23 cellular contexts compared by ENCODE assay signal in genomic region chr18:75129717-75130477, GRCh38.
A peak's percentile ranks its signal among the peaks of the same experiment; 100 is the strongest.
DNase-seq lines count a peak whose midpoint lies in the region; ATAC-seq, FAIRE-seq and TF ChIP-seq lines count a peak whose summit lies in the region.
"Had no signal": no experiment of that assay in that cellular context is flagged by ENCODE, and none has a peak within 500 bp of the region (broad histone marks: within the 10 kb centered on the region; RNA-seq: fewer than 3 reads in every experiment).

No MANE protein-coding gene starts in this region.

- DNase-seq in activated CD8-positive, alpha-beta memory T cell treated with anti-CD3 and anti-CD28 coated beads, Interleukin-2, amount 10 ng/mL, durations not matched to agents 7 days and 5 days = peak; percentile 2
- no peak for DNase-seq in activated CD8-positive, alpha-beta memory T cell treated with anti-CD3 and anti-CD28 coated beads for 24 hours
- DNase-seq in HTR-8/SVneo (ENCODE audit: insufficient read length, low spot score) (no peak), H1 (ENCODE audit: low read depth in 1 of 2, low spot score in 2 of 2) (peak in 1 of 2 experiments; percentile 17), spleen (peak; percentile 54), NCI-H2196 (lab: John Stamatoyannopoulos, UW; ENCODE audit: unreplicated experiment) (no peak), AG08395 (ENCODE audit: low spot score) (no peak), erythroblast (lab: John Stamatoyannopoulos, UW) (no peak)
- DNase-seq: DMS 273 treated with DMSO at 0.1 percent for 48 hours, KG1, NCI-H1105 treated with DMSO at 0.1 percent for 48 hours, NCI-H1694, NCI-H2107, NCI-H2227 treated with DMSO at 0.1 percent for 48 hours, NCI-H524, NCI-H82, PC-3, SIG-M5 had no signal

- H3K4me2 ChIP-seq in H1 (ENCODE audit: insufficient read depth in 1 of 2, low read depth in 2 of 2, low read length in 2 of 2) = no peak overlapping the region
- H3K4me2 ChIP-seq: GM23338 had no signal

- no peak overlapping the region for H3K9ac ChIP-seq in H1 (replicated peaks in 1 of 4; ENCODE audit: extremely low read depth in 1 of 4, low read depth in 3 of 4, low read length in 3 of 4)

- no peak overlapping the region for H2BK12ac ChIP-seq in H1 (ENCODE audit: low read depth, low read length)

- H2BK15ac ChIP-seq in H1 (ENCODE audit: low read length) = no peak overlapping the region

- H4K8ac ChIP-seq in H1 (ENCODE audit: extremely low read depth, insufficient read depth, low read length) = no peak overlapping the region

- H3K4me3 ChIP-seq in H1 (ENCODE audit: extremely low read depth in 1 of 4, insufficient read depth in 2 of 4, low read depth in 3 of 4, low read length in 4 of 4) = no peak overlapping the region
- H3K4me3 ChIP-seq in spleen = no peak overlapping the region
- H3K4me3 ChIP-seq: GM23338 had no signal

- no peak overlapping the region for H2BK5ac ChIP-seq in H1 (ENCODE audit: low read depth, low read length)

- H2BK120ac ChIP-seq in H1 (replicated peaks; ENCODE audit: low read depth, low read length) = no peak overlapping the region

- peaks cover 2% of the 10 kb centered on the region for H3K9me3 Mint-ChIP-seq in activated CD8-positive, alpha-beta memory T cell treated with anti-CD3 and anti-CD28 coated beads, Interleukin-2, amount 10 ng/mL, durations not matched to agents 7 days and 5 days (ENCODE audit: low read depth)
- H3K9me3 Mint-ChIP-seq: GM23338 had no signal

- no peak overlapping the region for H4K91ac ChIP-seq in H1 (replicated peaks; ENCODE audit: insufficient read length, low read length)

- no peak overlapping the region for H2BK20ac ChIP-seq in H1 (ENCODE audit: low read length)

- no peak for TF ChIP-seq RAD21 in H1 (IDR thresholded peaks at IDR 0.05 in 1 of 2, conservative IDR thresholded peaks at IDR 0.05 in 1 of 2; ENCODE audit: low read depth in 2 of 2, low read length in 2 of 2)

- no peak overlapping the region for H3K18ac ChIP-seq in H1 (ENCODE audit: extremely low read depth, low read length)

- 95% methylated on average over 17 of the region's 18 CpGs; no CpG with 5 or more reads in 1 of the 2 experiments for WGBS in H1 (ENCODE audit: extremely low coverage in 1 of 2, insufficient coverage in 1 of 2, insufficient read length in 1 of 2, insufficient replicate concordance in 2 of 2, low coverage in 1 of 2, low lambda C conversion rate in 2 of 2, missing lambda C conversion rate in 1 of 2), 2 experiments
- 88 to 99% (median 94%) methylated on average over 11 to 18 of the region's 18 CpGs for WGBS in spleen, 5 donors

- H4K5ac ChIP-seq in H1 (ENCODE audit: insufficient read length, low read depth, low read length) = no peak overlapping the region

- FAIRE-seq in HTR-8/SVneo (lab: Jason Lieb, UNC) (peak; percentile 44), H1 (lab: Jason Lieb, UNC) (no peak)
- FAIRE-seq: G401.6 had no signal

- H3K4me1 ChIP-seq in H1 (replicated peaks in 1 of 4; ENCODE audit: control insufficient read depth in 3 of 4, insufficient read depth in 4 of 4, low read length in 3 of 4) = no peaks in the 10 kb centered on the region
- no peaks in the 10 kb centered on the region for H3K4me1 ChIP-seq in spleen

- peak overlapping the region; percentile 53 for H3K4ac ChIP-seq in H1 (replicated peaks; ENCODE audit: insufficient read length, low read depth, low read length)

- H3K27me3 ChIP-seq in H1 (replicated peaks in 1 of 4; ENCODE audit: control insufficient read depth in 3 of 4, extremely low read depth in 1 of 4, insufficient read depth in 3 of 4, low read length in 3 of 4) = no peaks in the 10 kb centered on the region
- peaks cover 0 to 11% (median 0%) of the 10 kb centered on the region in 7 donors for H3K27me3 ChIP-seq in spleen (replicated peaks in 1 of 7)

- H3K56ac ChIP-seq in H1 (replicated peaks; ENCODE audit: insufficient read length, low read depth, low read length) = no peak overlapping the region

- no peak for ATAC-seq in activated CD8-positive, alpha-beta memory T cell treated with anti-CD3 and anti-CD28 coated beads, Interleukin-2, amount 10 ng/mL, durations not matched to agents 7 days and 5 days
- ATAC-seq: GM23338 had no signal

- TF ChIP-seq EP300 in H1 (IDR thresholded peaks at IDR 0.05; ENCODE audit: borderline replicate concordance in 1 of 2, low read depth in 2 of 2, low read length in 2 of 2) = no peak

- CTCF ChIA-PET in activated CD8-positive, alpha-beta memory T cell treated with anti-CD3 and anti-CD28 coated beads, Interleukin-2, amount 10 ng/mL, durations not matched to agents 7 days and 5 days (lab: Charles Lee) = no interaction called here
- CTCF ChIA-PET in H1 (lab: Charles Lee; ENCODE audit: partially characterized antibody) = interaction anchor here (1.1 kb wide), 1 partner anchor 350 kb away, joined by 3 read pairs; no protein-coding TSS in a partner anchor

- TF ChIP-seq POLR2A in H1 (IDR thresholded peaks at IDR 0.05; ENCODE audit: control extremely low read depth in 1 of 2, low read depth in 2 of 2, low read length in 2 of 2) (no peak), spleen (IDR thresholded peaks at IDR 0.05) (no peak), erythroblast (IDR thresholded peaks at IDR 0.05; ENCODE audit: low read length) (no peak)

- H3K27ac ChIP-seq in H1 (ENCODE audit: low read depth, low read length) = no peak overlapping the region
- no peak overlapping the region for H3K27ac ChIP-seq in spleen
- H3K27ac ChIP-seq: 22Rv1, RWPE1 had no signal

- no peak overlapping the region for H3K14ac ChIP-seq in H1 (ENCODE audit: insufficient read length)

- H3K23ac ChIP-seq in H1 (ENCODE audit: insufficient read length) = no peak overlapping the region

- H3K4me3 Mint-ChIP-seq in activated CD8-positive, alpha-beta memory T cell treated with anti-CD3 and anti-CD28 coated beads, Interleukin-2, amount 10 ng/mL, durations not matched to agents 7 days and 5 days = no peak overlapping the region
- H3K4me3 Mint-ChIP-seq: B cell, GM23338 had no signal

- H3K9me3 ChIP-seq in H1 (ENCODE audit: insufficient read depth in 2 of 2, low read depth in 1 of 2, low read length in 1 of 2) = no peaks in the 10 kb centered on the region
- H3K9me3 ChIP-seq in spleen = no peaks in the 10 kb centered on the region

- H4K20me1 ChIP-seq in H1 (replicated peaks in 1 of 2; ENCODE audit: control insufficient read depth in 1 of 2, insufficient read depth in 2 of 2, low read length in 2 of 2) = peaks cover 0 to 6% of the 10 kb centered on the region in 2 experiments

- POLR2A ChIA-PET in H1 (lab: Charles Lee; ENCODE audit: partially characterized antibody) = no interaction called here

- peaks cover 3% of the 10 kb centered on the region for H3K4me1 Mint-ChIP-seq in activated CD8-positive, alpha-beta memory T cell treated with anti-CD3 and anti-CD28 coated beads, Interleukin-2, amount 10 ng/mL, durations not matched to agents 7 days and 5 days
- H3K4me1 Mint-ChIP-seq: B cell, GM23338 had no signal

- H3K36me3 Mint-ChIP-seq in activated CD8-positive, alpha-beta memory T cell treated with anti-CD3 and anti-CD28 coated beads, Interleukin-2, amount 10 ng/mL, durations not matched to agents 7 days and 5 days = no peaks in the 10 kb centered on the region

- H3K23me2 ChIP-seq in H1 (ENCODE audit: low read depth, low read length) = no peaks in the 10 kb centered on the region

- no peaks in the 10 kb centered on the region for H3K36me3 ChIP-seq in H1 (ENCODE audit: control insufficient read depth in 2 of 4, insufficient read depth in 4 of 4, low read length in 3 of 4)
- H3K36me3 ChIP-seq in spleen = no peaks in the 10 kb centered on the region

- intact Hi-C loops in spleen (cut with DNase I; ENCODE audit: low total_unique reads) = no loop called here

- no peak overlapping the region; the same call in 1 of the 2 replicates for H2AK5ac ChIP-seq in H1 (ENCODE audit: low read depth, low read length)

- no peak for TF ChIP-seq CTCF in H1 (IDR thresholded peaks at IDR 0.05; ENCODE audit: control extremely low read depth in 1 of 3, insufficient read depth in 1 of 3, low read depth in 1 of 3, low read length in 3 of 3)
- peak in 1 of 11 experiments; percentile 6 for TF ChIP-seq CTCF in spleen (IDR thresholded peaks at IDR 0.05 in 8 of 11, conservative IDR thresholded peaks at IDR 0.05 in 3 of 11)

- no peaks in the 10 kb centered on the region for H3K27me3 Mint-ChIP-seq in activated CD8-positive, alpha-beta memory T cell treated with anti-CD3 and anti-CD28 coated beads, Interleukin-2, amount 10 ng/mL, durations not matched to agents 7 days and 5 days

- no peak overlapping the region for H2AFZ ChIP-seq in H1 (ENCODE audit: low read length)
- H2AFZ ChIP-seq: GM23338 had no signal

- no peaks in the 10 kb centered on the region for H3K79me1 ChIP-seq in H1 (ENCODE audit: low read depth, low read length)

- H3K27ac Mint-ChIP-seq in activated CD8-positive, alpha-beta memory T cell treated with anti-CD3 and anti-CD28 coated beads, Interleukin-2, amount 10 ng/mL, durations not matched to agents 7 days and 5 days = no peak overlapping the region
- H3K27ac Mint-ChIP-seq: B cell, GM23338 had no signal

- no peaks in the 10 kb centered on the region for H3K79me2 ChIP-seq in H1 (ENCODE audit: control insufficient read depth in 1 of 2, insufficient read depth in 2 of 2, low read length in 2 of 2)

TF ChIP-seq in H1, 55 proteins besides CTCF, POLR2A, EP300 and RAD21:
- TF ChIP-seq CBX8 (IDR thresholded peaks at IDR 0.05; ENCODE audit: borderline replicate concordance, low read depth, low read length) (no peak), SP4 (IDR thresholded peaks at IDR 0.05; ENCODE audit: low read length) (no peak), SRF (IDR thresholded peaks at IDR 0.05; ENCODE audit: low read depth, low read length) (no peak), CEBPB (IDR thresholded peaks at IDR 0.05; ENCODE audit: low read depth, low read length) (no peak), GTF2F1 (IDR thresholded peaks at IDR 0.05; ENCODE audit: borderline replicate concordance, low read depth, low read length) (no peak), POLR2AphosphoS5 (IDR thresholded peaks at IDR 0.05; ENCODE audit: low read depth, low read length) (no peak), CHD2 (IDR thresholded peaks at IDR 0.05; ENCODE audit: low read length) (no peak)

Comparison
In these comparisons a context has a peak if more than half of its experiments do, and no peak if none do; other contexts are left out.
1. DNase-seq: peak in activated CD8-positive, alpha-beta memory T cell treated with anti-CD3 and anti-CD28 coated beads, Interleukin-2, amount 10 ng/mL, durations not matched to agents 7 days and 5 days (single experiment) and spleen (single experiment); none in activated CD8-positive, alpha-beta memory T cell treated with anti-CD3 and anti-CD28 coated beads for 24 hours (single experiment), HTR-8/SVneo (single experiment), NCI-H2196 (single experiment), AG08395 (single experiment) and erythroblast (0 of 2).